In the genomic region with DNA sequence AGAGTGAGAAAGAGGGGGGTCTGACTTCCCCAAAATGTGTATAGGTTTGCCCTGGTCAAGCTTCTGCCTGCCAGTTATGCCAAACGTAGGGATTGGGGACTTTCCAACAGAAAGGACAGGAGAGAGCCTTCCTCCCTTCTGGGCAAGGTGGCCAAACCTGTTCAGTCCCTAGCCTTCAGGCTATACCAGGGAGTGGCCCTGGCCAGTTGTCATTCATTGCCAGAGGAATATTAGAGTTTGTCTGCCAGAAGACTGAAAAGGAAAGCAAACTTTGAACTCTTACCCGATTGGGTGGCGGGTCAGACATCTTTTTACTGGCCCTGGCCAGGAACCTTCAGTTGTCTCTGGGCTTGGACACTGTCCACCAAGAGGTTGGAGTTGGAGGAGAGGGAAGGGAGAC, we compare ENCODE assay signal across 26 cellular contexts. TPM values are rescaled to one million over a fixed set of nuclear protein-coding genes. Genes with fewer than 3 reads are reported as not detected.
DNase-seq lines count a peak whose midpoint lies in the region; ATAC-seq, FAIRE-seq and TF ChIP-seq lines count a peak whose summit lies in the region.
"Had no signal": no experiment of that assay in that cellular context is flagged by ENCODE, and none has a peak within 500 bp of the region (broad histone marks: within the 10 kb centered on the region; RNA-seq: fewer than 3 reads in every experiment).

No MANE protein-coding gene starts in this region.

- TF ChIP-seq EP300 in K562 (IDR thresholded peaks at IDR 0.05; ENCODE audit: low read length), result no peak

- TF ChIP-seq RAD21 in K562 (CRISPR knock-in tag; conservative IDR thresholded peaks at IDR 0.05 in 1 of 2, IDR thresholded peaks at IDR 0.05 in 1 of 2), result no peak

- POLR2A ChIA-PET in K562 (lab: Yijun Ruan, JAX) (no interaction called here), T-cell (lab: Charles Lee) (no interaction called here)

- no peak overlapping the region for H3K4me2 ChIP-seq in K562 (ENCODE audit: insufficient read depth, low read length)

- no peak for TF ChIP-seq CTCF in Calu3 (IDR thresholded peaks at IDR 0.05; ENCODE audit: unreplicated experiment)
- TF ChIP-seq CTCF in K562 (IDR thresholded peaks at IDR 0.05 in 2 of 3, conservative IDR thresholded peaks at IDR 0.05 in 1 of 3; ENCODE audit: insufficient read depth in 2 of 3, low read depth in 1 of 3, low read length in 3 of 3), result no peak
- TF ChIP-seq CTCF in prostate gland (IDR thresholded peaks at IDR 0.05), result no peak

- H3K79me2 ChIP-seq in K562 (ENCODE audit: control insufficient read depth, insufficient read depth, low read length), result peaks cover 20% of the 10 kb centered on the region

- ATAC-seq in K562 (peak; percentile 19; the same call in 1 of the 3 replicates), left colon (peak; percentile 98), GM21367 (IDR thresholded peaks at IDR 0.05; ENCODE audit: unreplicated experiment) (no peak), Right ventricle myocardium superior (ENCODE audit: poor library complexity) (no peak), HG03135 (IDR thresholded peaks at IDR 0.05; ENCODE audit: unreplicated experiment) (no peak), T-cell (replicated peaks in 1 of 4) (no peak)
- ATAC-seq: activated CD4-positive, CD25-positive, alpha-beta regulatory T cell treated with anti-CD3 and anti-CD28 coated beads, Interleukin-2, amount 50 U/mL, for 24 hours; natural killer cell had no signal

- no peaks in the 10 kb centered on the region for H3K4me1 ChIP-seq in K562 (replicated peaks in 1 of 2; ENCODE audit: control insufficient read depth in 2 of 2, insufficient read depth in 2 of 2, low read length in 2 of 2)
- no peaks in the 10 kb centered on the region for H3K4me1 ChIP-seq in prostate gland (replicated peaks)
- H3K4me1 ChIP-seq: parathyroid adenoma had no signal

- BruUV-seq in Calu3 (replicated peaks; lab: Mats Ljungman, UMichigan) (no TSS peak), K562 (replicated peaks; lab: Mats Ljungman, UMichigan) (no TSS peak)

- H4K20me1 ChIP-seq in K562 (replicated peaks; ENCODE audit: control insufficient read depth, insufficient read depth, low read length), result no peaks in the 10 kb centered on the region; the same call in 1 of the 2 replicates

- peaks cover 6% of the 10 kb centered on the region for H3K9me3 Mint-ChIP-seq in Calu3 (ENCODE audit: low read depth, unreplicated experiment)
- peaks cover 2 to 10% (median 6%) of the 10 kb centered on the region in 3 donors for H3K9me3 Mint-ChIP-seq in T-cell
- H3K9me3 Mint-ChIP-seq: natural killer cell had no signal

- H3K9me3 ChIP-seq in K562 (replicated peaks; ENCODE audit: control insufficient read depth, insufficient read depth, low read depth, low read length) (no peaks in the 10 kb centered on the region), prostate gland (no peaks in the 10 kb centered on the region)

- no peak overlapping the region for H3K27ac ChIP-seq in K562 (ENCODE audit: extremely low read depth, low read depth, low read length)
- peak overlapping the region; percentile 15 to 46 for H3K27ac ChIP-seq in prostate gland
- H3K27ac ChIP-seq: cardiac muscle cell, dorsolateral prefrontal cortex, parathyroid adenoma, sigmoid colon had no signal

- FAIRE-seq in K562 (lab: Jason Lieb, UNC), result no peak
- FAIRE-seq: keratinocyte had no signal

- H3K4me3 ChIP-seq in K562 (no peak overlapping the region), prostate gland (no peak overlapping the region)
- H3K4me3 ChIP-seq: cardiac muscle cell, dorsolateral prefrontal cortex, sigmoid colon had no signal

- no peak for TF ChIP-seq POLR2A in K562 (conservative IDR thresholded peaks at IDR 0.05)
- TF ChIP-seq POLR2A in prostate gland (IDR thresholded peaks at IDR 0.05), result no peak

- H3K27me3 ChIP-seq in K562 (ENCODE audit: control insufficient read depth in 2 of 2, insufficient read depth in 2 of 2, low read length in 2 of 2) (no peaks in the 10 kb centered on the region), prostate gland (replicated peaks; ENCODE audit: insufficient read depth) (no peaks in the 10 kb centered on the region)
- H3K27me3 ChIP-seq: cardiac muscle cell, dorsolateral prefrontal cortex, sigmoid colon had no signal

- H3K36me3 Mint-ChIP-seq in Calu3 (ENCODE audit: insufficient read depth, unreplicated experiment), result peaks cover 23% of the 10 kb centered on the region
- peaks cover 54% of the 10 kb centered on the region for H3K36me3 Mint-ChIP-seq in T-cell
- H3K36me3 Mint-ChIP-seq: natural killer cell had no signal

- WGBS in K562 (ENCODE audit: insufficient coverage, low coverage, missing lambda C conversion rate), result 78% methylated on average over 3 of the region's 3 CpGs
- 65% methylated on average over 3 of the region's 3 CpGs for WGBS in prostate gland

- H3K36me3 ChIP-seq in K562 (ENCODE audit: control insufficient read depth, insufficient read depth, low read length) (peaks cover 5% of the 10 kb centered on the region; the same call in 1 of the 3 replicates), prostate gland (no peaks in the 10 kb centered on the region)
- H3K36me3 ChIP-seq: cardiac muscle cell, sigmoid colon had no signal

- peak; percentile 72 for DNase-seq in Calu3
- DNase-seq in K562 (ENCODE audit: extremely low read depth in 1 of 4, low spot score in 3 of 4), result no peak
- DNase-seq in left colon, result peak; percentile 39 to 69
- DNase-seq in prostate gland (ENCODE audit: low spot score), result peak; percentile 48
- DNase-seq in Right ventricle myocardium superior, result no peak
- DNase-seq in T-cell, result no peak
- DNase-seq: activated T-cell treated with anti-CD3 and anti-CD28 coated beads, Interleukin-2, amount 50 U/mL, for 1 hour; amygdala; DMS53; dorsolateral prefrontal cortex; GDM1; H9; KBM-7; MV-4-11; natural killer cell; NCI-H1694; NCI-H748 treated with DMSO at 0.1 percent for 48 hours; sigmoid colon; SW 1271 had no signal

- H3K9me1 ChIP-seq in K562 (ENCODE audit: control insufficient read depth, insufficient read depth, low read length), result no peaks in the 10 kb centered on the region

- H3K4me3 Mint-ChIP-seq in Calu3 (ENCODE audit: low read depth, unreplicated experiment), result peak overlapping the region; percentile 31
- H3K4me3 Mint-ChIP-seq in T-cell, result no peak overlapping the region
- H3K4me3 Mint-ChIP-seq: H9, natural killer cell had no signal

- intact Hi-C loops in Calu3 (cut with micrococcal nuclease; ENCODE audit: unreplicated experiment) (no loop called here), K562 (cut with micrococcal nuclease) (no loop called here), left colon (cut with DNase I, micrococcal nuclease) (no loop called here), prostate gland (cut with DNase I) (no loop called here), Right ventricle myocardium superior (cut with DNase I) (no loop called here)

- H3K4me1 Mint-ChIP-seq in Calu3 (ENCODE audit: low read depth, unreplicated experiment), result peaks cover 22% of the 10 kb centered on the region
- peaks cover 27 to 42% (median 41%) of the 10 kb centered on the region in 3 donors for H3K4me1 Mint-ChIP-seq in T-cell
- H3K4me1 Mint-ChIP-seq: H9, natural killer cell had no signal

- CTCF ChIA-PET in Calu3 (lab: Charles Lee) (no interaction called here), K562 (lab: Yijun Ruan, JAX; ENCODE audit: low intra/inter-chr PET ratio) (no interaction called here), T-cell (lab: Charles Lee) (no interaction called here)

- no peak overlapping the region for H3K9ac ChIP-seq in K562 (ENCODE audit: insufficient read depth in 1 of 2, low read depth in 2 of 2, low read length in 2 of 2)
- H3K9ac ChIP-seq: parathyroid adenoma had no signal

- H3K27me3 Mint-ChIP-seq in Calu3 (ENCODE audit: unreplicated experiment) (no peaks in the 10 kb centered on the region), T-cell (no peaks in the 10 kb centered on the region)

- in situ Hi-C loops in K562 (cut with MboI), result no loop called here

- peak overlapping the region; percentile 73 for H3K27ac Mint-ChIP-seq in Calu3 (ENCODE audit: unreplicated experiment)
- H3K27ac Mint-ChIP-seq in T-cell, result peak overlapping the region in 1 of 2 donors; percentile 68
- H3K27ac Mint-ChIP-seq: H9, natural killer cell had no signal

- H2AFZ ChIP-seq in K562 (ENCODE audit: low read depth, low read length), result no peak overlapping the region
- H2AFZ ChIP-seq: parathyroid adenoma had no signal

RNA-seq across cellular contexts. Expression of a gene that starts 22.1 kb away (rescaled TPM):
- total RNA-seq in Calu3 (2022), result 47.6 and 50.6 TPM in 2 replicates
- 46.1 and 127 TPM in 2 replicates for total RNA-seq in K562 (2011; cell fraction: chromatin; rRNA removed; ENCODE audit: low replicate concordance)
- total RNA-seq in K562 (2011; cell fraction: nucleolus; rRNA removed), result 17.7 and 24.5 TPM in 2 replicates
- 49.3 and 67.2 TPM in 2 replicates for total RNA-seq in K562 (2011; cell fraction: nucleoplasm; rRNA removed)
- 23.6 and 28.1 TPM in 2 replicates for total RNA-seq in K562 (2014; rRNA removed)
- 48.6 and 56.6 TPM in 2 replicates for total RNA-seq in K562 (2014; rRNA removed; fragmentation: Illumina TruSeq; extraction: Trizol)
- 38.0 and 40.7 TPM in 2 replicates for total RNA-seq in K562 (2015; rRNA removed; fragmentation: Illumina TruSeq; extraction: Trizol)
- 33.0 and 35.0 TPM in 2 replicates for total RNA-seq in K562 (2021)
- polyA plus RNA-seq in K562 (2011; rRNA removed), result 19.1 and 25.0 TPM in 2 replicates
- polyA plus RNA-seq in K562 (2011; cell fraction: cytosol; rRNA removed), result 7.2 and 17.3 TPM in 2 replicates
- 14.1 and 18.3 TPM in 2 replicates for polyA plus RNA-seq in K562 (2011; cell fraction: nucleus; rRNA removed)
- polyA plus RNA-seq in K562 (2012), result 28.3 and 38.9 TPM in 2 replicates
- polyA plus RNA-seq in K562 (2014; fragmentation: Illumina TruSeq; extraction: Trizol), result 32.9 and 38.0 TPM in 2 replicates
- polyA plus RNA-seq in K562 (2014; fragmentation: Nextera tagmentation; extraction: Ambion mirVana), result 10 to 100 TPM; 15.5 to 35.6 TPM
- 24.4 and 27.3 TPM in 2 replicates for polyA plus RNA-seq in K562 (2014; rRNA removed)
- 66.9 and 67.5 TPM in 2 replicates for polyA minus RNA-seq in K562 (2011; rRNA and poly(A)+ RNA removed)
- polyA minus RNA-seq in K562 (2011; cell fraction: cytosol; rRNA and poly(A)+ RNA removed), result 23.8 and 28.3 TPM in 2 replicates
- polyA minus RNA-seq in K562 (2011; cell fraction: nucleus; rRNA and poly(A)+ RNA removed), result 18.6 and 30.9 TPM in 2 replicates
- total RNA-seq in left colon, result 10 to 100 TPM; 41.1 to 42.9 TPM
- 10 to 100 TPM; 43.4 to 54.6 TPM for total RNA-seq in prostate gland
- total RNA-seq in Right ventricle myocardium superior, result 47.4 TPM
- 10 to 100 TPM; 34.0 to 48.8 (median 40.7) TPM for total RNA-seq in T-cell

RNA-seq across cellular contexts. Expression of a gene that starts 27.0 kb away (rescaled TPM):
- total RNA-seq in Calu3 (2022) (not detected in 2 replicates), K562 (2014; rRNA removed) (not detected in 2 replicates), K562 (2014; rRNA removed; fragmentation: Illumina TruSeq; extraction: Trizol) (not detected in 2 replicates), K562 (2015; rRNA removed; fragmentation: Illumina TruSeq; extraction: Trizol) (not detected in 2 replicates), K562 (2021) (not detected in 2 replicates), left colon (not detected), prostate gland (1 to 10 TPM in 1 of 2 donors, not detected in 1; 2.7 TPM), Right ventricle myocardium superior (not detected), T-cell (not detected)
- total RNA-seq in K562 (2011; cell fraction: chromatin; rRNA removed; ENCODE audit: low replicate concordance), result not detected in 2 replicates
- total RNA-seq in K562 (2011; cell fraction: nucleolus; rRNA removed), result not detected in 2 replicates
- total RNA-seq in K562 (2011; cell fraction: nucleoplasm; rRNA removed), result not detected in 2 replicates
- polyA plus RNA-seq in K562 (2011; rRNA removed) (not detected in 2 replicates), K562 (2014; fragmentation: Illumina TruSeq; extraction: Trizol) (not detected in 2 replicates), K562 (2014; fragmentation: Nextera tagmentation; extraction: Ambion mirVana) (not detected), K562 (2014; rRNA removed) (0.29 TPM in 1 of 2 replicates, not detected in the other)
- polyA plus RNA-seq in K562 (2011; cell fraction: cytosol; rRNA removed), result not detected in 2 replicates
- not detected in 2 replicates for polyA plus RNA-seq in K562 (2011; cell fraction: nucleus; rRNA removed)
- polyA plus RNA-seq in K562 (2012), result not detected in 2 replicates
- not detected in 2 replicates for polyA minus RNA-seq in K562 (2011; rRNA and poly(A)+ RNA removed)
- not detected in 2 replicates for polyA minus RNA-seq in K562 (2011; cell fraction: cytosol; rRNA and poly(A)+ RNA removed)
- not detected in 2 replicates for polyA minus RNA-seq in K562 (2011; cell fraction: nucleus; rRNA and poly(A)+ RNA removed)
- total RNA-seq: cardiac muscle cell, H9, natural killer cell, sigmoid colon had no signal
- polyA plus RNA-seq: cardiac muscle cell, esophagus, keratinocyte, sigmoid colon had no signal

Comparison
In these comparisons a context has a peak if more than half of its experiments do, and no peak if none do; other contexts are left out.
1. DNase-seq: peak in Calu3 (single experiment), left colon (2 of 2) and prostate gland (single experiment); none in K562 (0 of 4), Right ventricle myocardium superior (single experiment) and T-cell (0 of 34).
2. ATAC-seq: peak in K562 (single experiment) and left colon (single experiment); none in GM21367 (single experiment), Right ventricle myocardium superior (single experiment), HG03135 (single experiment) and T-cell (0 of 4).